ENCODE assay signal across 13 cellular contexts in the genomic region with DNA sequence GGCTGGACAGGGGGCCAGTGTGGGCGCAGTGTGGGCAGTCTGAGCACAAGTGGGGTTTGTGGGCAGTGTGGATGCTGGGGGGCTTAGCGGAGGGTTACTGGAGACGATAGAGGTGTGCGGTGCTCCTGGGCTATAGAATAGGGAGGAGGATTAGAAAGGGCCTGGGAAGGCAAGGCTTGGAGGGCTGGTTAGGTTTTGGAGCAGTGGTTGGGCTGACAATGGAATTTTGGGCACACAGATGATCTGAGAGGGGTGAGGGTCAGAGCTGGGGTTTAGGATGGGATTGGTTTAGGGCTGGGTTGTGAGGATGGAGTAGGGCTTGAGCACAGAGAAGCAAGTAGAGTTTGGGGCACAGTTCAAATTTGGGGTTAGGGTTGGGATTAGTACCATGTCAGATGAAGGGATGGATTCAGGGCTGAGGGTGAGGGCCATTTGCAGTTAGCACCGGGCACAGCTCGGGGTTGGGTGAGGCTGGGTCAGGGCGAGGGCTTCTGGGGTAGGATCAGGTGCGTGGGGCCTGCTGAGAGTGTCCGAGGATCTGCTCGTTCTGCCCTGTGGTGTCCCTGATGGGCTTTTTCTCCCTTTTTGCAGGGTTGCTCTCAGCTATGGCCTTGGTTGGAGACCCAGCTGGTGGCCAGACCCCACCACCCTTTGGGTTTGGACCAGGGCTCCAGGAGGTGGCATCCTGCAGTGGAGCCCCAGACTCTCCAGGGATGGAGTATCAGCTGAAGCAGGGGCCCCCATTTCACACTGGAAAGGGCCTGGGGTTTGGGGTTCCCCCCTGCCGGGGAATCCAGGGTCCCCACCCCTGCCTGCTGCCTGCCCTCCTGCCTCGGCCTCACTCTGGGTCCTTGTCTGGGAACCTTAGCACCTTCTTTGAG. TPM values are rescaled to one million over a fixed set of nuclear protein-coding genes. Genes with fewer than 3 reads are reported as not detected.
DNase-seq lines count a peak whose midpoint lies in the region; ATAC-seq and TF ChIP-seq lines count a peak whose summit lies in the region.
"Had no signal": no experiment of that assay in that cellular context is flagged by ENCODE, and none has a peak within 500 bp of the region (broad histone marks: within the 10 kb centered on the region; RNA-seq: fewer than 3 reads in every experiment).

No MANE protein-coding gene starts in this region.

- H3K27me3 Mint-ChIP-seq in osteocyte (ENCODE audit: unreplicated experiment), result no peaks in the 10 kb centered on the region
- H3K27me3 Mint-ChIP-seq: activated CD4-positive, alpha-beta memory T cell treated with anti-CD3 and anti-CD28 coated beads, Interleukin-2, amount 10 ng/mL, durations not matched to agents 7 days and 5 days had no signal

- H3K36me3 Mint-ChIP-seq in osteocyte (ENCODE audit: unreplicated experiment), result no peaks in the 10 kb centered on the region

- H3K36me3 ChIP-seq in heart right ventricle (no peaks in the 10 kb centered on the region), esophagus (ENCODE audit: control insufficient read depth in 2 of 2, insufficient read depth in 2 of 2, low read length in 1 of 2) (peaks cover 0 to 2% of the 10 kb centered on the region in 2 donors)

- peaks cover 19 to 45% (median 32%) of the 10 kb centered on the region in 9 donors for H3K4me1 ChIP-seq in heart right ventricle
- H3K4me1 ChIP-seq in esophagus (ENCODE audit: control insufficient read depth in 2 of 2, insufficient read depth in 2 of 2, low read length in 1 of 2), result peaks cover 14 to 75% of the 10 kb centered on the region in 2 donors

- H3K27me3 ChIP-seq in heart right ventricle (no peaks in the 10 kb centered on the region), esophagus (ENCODE audit: control insufficient read depth in 1 of 2, insufficient read depth in 2 of 2, low read length in 2 of 2) (no peaks in the 10 kb centered on the region)

- H3K27ac ChIP-seq in heart right ventricle (peak overlapping the region in 9 of 10 donors; percentile 67 to 91 (median 80)), esophagus (ENCODE audit: low read depth in 2 of 2, low read length in 1 of 2) (peak overlapping the region; percentile 99 to 100)

- intact Hi-C loops in heart right ventricle (cut with DNase I), result loop anchor here in 1 of 10 donors (5.0 kb wide), 1 partner anchor 846 kb away; no protein-coding TSS in a partner anchor
- intact Hi-C loops in left ventricle myocardium superior (cut with micrococcal nuclease), result no loop called here

- TF ChIP-seq CTCF in heart right ventricle (IDR thresholded peaks at IDR 0.05), result no peak
- no peak for TF ChIP-seq CTCF in osteocyte (IDR thresholded peaks at IDR 0.05)

- H3K9me3 ChIP-seq in heart right ventricle, result no peaks in the 10 kb centered on the region
- H3K9me3 ChIP-seq in esophagus (ENCODE audit: control insufficient read depth in 2 of 2, insufficient read depth in 1 of 2, low read depth in 1 of 2, low read length in 1 of 2), result no peaks in the 10 kb centered on the region

- no peaks in the 10 kb centered on the region for H3K9me3 Mint-ChIP-seq in osteocyte (ENCODE audit: unreplicated experiment)
- H3K9me3 Mint-ChIP-seq: activated CD4-positive, alpha-beta memory T cell treated with anti-CD3 and anti-CD28 coated beads, Interleukin-2, amount 10 ng/mL, durations not matched to agents 7 days and 5 days had no signal

- ATAC-seq in heart right ventricle (no peak), left ventricle myocardium superior (no peak), HG03097 (IDR thresholded peaks at IDR 0.05; ENCODE audit: low FRiP score, unreplicated experiment) (no peak)

- H3K27ac Mint-ChIP-seq in osteocyte (ENCODE audit: unreplicated experiment), result peak overlapping the region; percentile 96
- H3K27ac Mint-ChIP-seq: activated CD4-positive, alpha-beta memory T cell treated with anti-CD3 and anti-CD28 coated beads, Interleukin-2, amount 10 ng/mL, durations not matched to agents 7 days and 5 days had no signal

- H3K4me3 Mint-ChIP-seq in osteocyte (ENCODE audit: unreplicated experiment), result no peak overlapping the region
- H3K4me3 Mint-ChIP-seq: activated CD4-positive, alpha-beta memory T cell treated with anti-CD3 and anti-CD28 coated beads, Interleukin-2, amount 10 ng/mL, durations not matched to agents 7 days and 5 days had no signal

- H3K4me1 Mint-ChIP-seq in osteocyte (ENCODE audit: unreplicated experiment), result peaks cover 75% of the 10 kb centered on the region

- no peak overlapping the region for H3K4me3 ChIP-seq in heart right ventricle
- peak overlapping the region; percentile 38 to 43 for H3K4me3 ChIP-seq in esophagus (ENCODE audit: low read depth in 1 of 2, low read length in 2 of 2)

- DNase-seq in heart right ventricle (no peak), left ventricle myocardium superior (no peak), osteocyte (ENCODE audit: extremely low spot score, unreplicated experiment) (no peak), NCI-H1436 treated with DMSO at 0.1 percent for 48 hours (lab: John Stamatoyannopoulos, UW) (no peak), HPDE6-E6E7 (ENCODE audit: extremely low spot score) (no peak), NCI-H2196 (lab: John Stamatoyannopoulos, UW; ENCODE audit: unreplicated experiment) (no peak)
- DNase-seq: activated CD4-positive, alpha-beta memory T cell treated with anti-CD3 and anti-CD28 coated beads, Interleukin-2, amount 10 ng/mL, durations not matched to agents 7 days and 5 days; activated naive CD4-positive, alpha-beta T cell treated with anti-CD3 and anti-CD28 coated beads, Interleukin-2, amount 50 U/mL, for 16 hours; cortex of kidney; stimulated activated CD8-positive, alpha-beta memory T cell treated with anti-CD3 and anti-CD28 coated beads, Interleukin-4, amount 100 ng/mL, for 48 hours; T-helper 1 cell had no signal

- 93 to 97% methylated on average over 12 of the region's 12 CpGs for WGBS in heart right ventricle, 2 donors
- WGBS in esophagus, 2 donors, result 78 to 79% methylated on average over 11 to 12 of the region's 12 CpGs

RNA-seq across cellular contexts. Expression of gene KRT80, which starts 45.6 kb away (rescaled TPM):
- total RNA-seq in heart right ventricle (under 1 TPM in 9 of 10 donors, not detected in 1; 0.07 to 0.79 (median 0.16) TPM), left ventricle myocardium superior (not detected), osteocyte (9.2 and 9.9 TPM in 2 replicates)
- polyA plus RNA-seq in heart right ventricle (under 1 TPM; 0.07 to 0.32 TPM), esophagus (10 to 100 TPM; 40.9 to 53.9 TPM)
- total RNA-seq: activated CD4-positive, alpha-beta memory T cell treated with anti-CD3 and anti-CD28 coated beads, Interleukin-2, amount 10 ng/mL, durations not matched to agents 7 days and 5 days had no signal

Comparison
In these comparisons a context has a peak if more than half of its experiments do, and no peak if none do; other contexts are left out.
1. H3K4me3 ChIP-seq: peak in esophagus (2 of 2); none in heart right ventricle (0 of 10).